18 cellular contexts compared by ENCODE assay signal in the genomic region with DNA sequence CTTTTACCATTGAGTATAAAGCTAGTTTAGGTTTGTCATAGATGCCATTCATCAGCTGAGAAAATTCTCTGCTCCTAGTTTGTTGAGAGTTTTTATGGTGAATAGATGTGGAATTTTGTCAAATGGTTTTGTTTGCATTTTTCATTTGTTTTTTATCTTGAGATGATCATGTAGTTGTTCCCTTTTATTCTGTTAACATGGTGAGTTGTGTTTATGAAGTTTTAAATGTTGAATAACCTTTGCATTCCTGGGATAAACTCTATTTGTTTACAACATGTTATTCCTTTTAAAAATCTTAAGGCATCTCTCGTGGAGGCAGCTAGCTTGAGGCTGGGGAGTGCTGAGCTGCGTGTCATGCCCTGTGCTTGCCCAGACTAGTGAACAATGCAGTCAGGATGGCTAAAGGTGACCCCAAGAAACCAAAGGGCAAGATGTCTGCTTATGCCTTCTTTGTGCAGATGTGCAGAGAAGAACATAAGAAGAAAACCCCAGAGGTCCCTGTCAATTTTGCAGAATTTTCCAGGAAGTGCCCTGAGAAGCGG. TPM values are rescaled to one million over a fixed set of nuclear protein-coding genes. Genes with fewer than 3 reads are reported as not detected.
A peak's percentile ranks its signal among the peaks of the same experiment; 100 is the strongest.
DNase-seq lines count a peak whose midpoint lies in the region; ATAC-seq and TF ChIP-seq lines count a peak whose summit lies in the region.
"Had no signal": no experiment of that assay in that cellular context is flagged by ENCODE, and none has a peak within 500 bp of the region (broad histone marks: within the 10 kb centered on the region; RNA-seq: fewer than 3 reads in every experiment).

No MANE protein-coding gene starts in this region.

- intact Hi-C loops in IMR-90 (cut with micrococcal nuclease), result no loop called here
- intact Hi-C loops in left lung (cut with DNase I), result no loop called here

- peak overlapping the region; percentile 49 for H2BK5ac ChIP-seq in IMR-90 (ENCODE audit: low read depth, low read length, poor library complexity, severe bottlenecking)

- H2AK9ac ChIP-seq in IMR-90 (replicated peaks; ENCODE audit: low read depth, low read length, poor library complexity), result no peak overlapping the region

- H3K36me3 ChIP-seq in IMR-90 (ENCODE audit: control insufficient read depth, insufficient read depth, low read length) (no peaks in the 10 kb centered on the region), neural progenitor cell (no peaks in the 10 kb centered on the region), left lung (no peaks in the 10 kb centered on the region)

- H2BK15ac ChIP-seq in IMR-90 (ENCODE audit: low read depth, low read length), result 0 out of 3 replicates have a peak overlapping the region, but pooled peaks have one; percentile 59

- no peaks in the 10 kb centered on the region for H3K79me2 ChIP-seq in neural progenitor cell (ENCODE audit: low read depth)

- H2AFZ ChIP-seq in IMR-90 (replicated peaks; ENCODE audit: low read length, poor library complexity) (no peak overlapping the region), neural progenitor cell (replicated peaks) (peak overlapping the region; percentile 47)

- peak overlapping the region; percentile 5 for H3K27ac Mint-ChIP-seq in neural progenitor cell
- H3K27ac Mint-ChIP-seq: B cell; CD4-positive, alpha-beta T cell had no signal

- no peak overlapping the region; the same call in 1 of the 2 replicates for H3K9ac ChIP-seq in IMR-90 (ENCODE audit: low read depth, low read length)
- no peak overlapping the region for H3K9ac ChIP-seq in neural progenitor cell

- H4K5ac ChIP-seq in IMR-90 (ENCODE audit: low read depth, low read length), result no peak overlapping the region; the same call in 1 of the 2 replicates

- H3K4me3 Mint-ChIP-seq in neural progenitor cell, result no peak overlapping the region
- H3K4me3 Mint-ChIP-seq: B cell; CD4-positive, alpha-beta T cell had no signal

- H4K8ac ChIP-seq in IMR-90 (ENCODE audit: low read depth in 2 of 2, low read length in 2 of 2), result peak overlapping the region; percentile 25 to 51; a peak in 2 of 4 replicates

- TF ChIP-seq CTCF in IMR-90 (conservative IDR thresholded peaks at IDR 0.05; ENCODE audit: low read depth, low read length) (no peak), epithelial cell of esophagus (IDR thresholded peaks at IDR 0.05; ENCODE audit: insufficient read depth, low read depth, low read length, missing control alignments) (no peak), neural progenitor cell (IDR thresholded peaks at IDR 0.05) (no peak), GM13976 (IDR thresholded peaks at IDR 0.05; ENCODE audit: borderline replicate concordance, control extremely low read depth, extremely low read depth, insufficient read depth, missing control alignments) (no peak), left lung (IDR thresholded peaks at IDR 0.05) (no peak)

- no peak overlapping the region for H3K4ac ChIP-seq in IMR-90 (ENCODE audit: low read depth, low read length)

- peak; percentile 86 for ATAC-seq in IMR-90 (ENCODE audit: low read depth)
- no peak for ATAC-seq in left lung
- ATAC-seq: HCT116, K562, PC-3 had no signal

- H3K56ac ChIP-seq in IMR-90 (ENCODE audit: extremely low read depth, insufficient read depth, low read length), result 0 out of 2 replicates have a peak overlapping the region, but pooled peaks have one; percentile 7

- no peak for TF ChIP-seq RAD21 in IMR-90 (IDR thresholded peaks at IDR 0.05; ENCODE audit: low read length)

- no TSS peak for BruUV-seq in IMR-90 (replicated peaks; lab: Mats Ljungman, UMichigan)

- H3K36me3 Mint-ChIP-seq in neural progenitor cell, result no peaks in the 10 kb centered on the region

- peak overlapping the region; percentile 58; the same call in 1 of the 2 replicates for H4K91ac ChIP-seq in IMR-90 (ENCODE audit: insufficient read depth, low read depth, low read length)

- H3K27me3 Mint-ChIP-seq in neural progenitor cell (ENCODE audit: insufficient read depth, low read depth), result peaks cover 2% of the 10 kb centered on the region

- TF ChIP-seq POLR2A in IMR-90 (IDR thresholded peaks at IDR 0.05; ENCODE audit: low read depth, low read length), result no peak

- peaks cover 6% of the 10 kb centered on the region; the same call in 1 of the 2 replicates for H3K9me1 ChIP-seq in IMR-90 (ENCODE audit: insufficient read depth, low read length)

- H3K4me3 ChIP-seq in IMR-90 (ENCODE audit: insufficient read depth, low read depth, low read length) (no peak overlapping the region), epithelial cell of esophagus (ENCODE audit: low read length) (no peak overlapping the region), neural progenitor cell (no peak overlapping the region), left lung (no peak overlapping the region)
- H3K4me3 ChIP-seq: K562 had no signal

- H3K18ac ChIP-seq in IMR-90 (ENCODE audit: low read depth, low read length), result peak overlapping the region; percentile 85; the same call in 1 of the 2 replicates

- H3F3A ChIP-seq in neural progenitor cell (ENCODE audit: low read depth), result no peaks in the 10 kb centered on the region

- POLR2A ChIA-PET in IMR-90 (lab: Charles Lee; ENCODE audit: unreplicated experiment), result interaction anchor here (1.0 kb wide), 1 partner anchor 9 kb away, joined by 3 read pairs; no protein-coding TSS in a partner anchor

- no peaks in the 10 kb centered on the region for H4K20me1 ChIP-seq in IMR-90 (ENCODE audit: insufficient read depth, low read length)
- no peaks in the 10 kb centered on the region for H4K20me1 ChIP-seq in neural progenitor cell (ENCODE audit: low read depth)

- peak overlapping the region; percentile 20; the same call in 1 of the 2 replicates for H3K4me2 ChIP-seq in IMR-90 (ENCODE audit: low read depth, low read length)
- no peak overlapping the region for H3K4me2 ChIP-seq in neural progenitor cell

- H3K9me3 Mint-ChIP-seq in neural progenitor cell, result peaks cover 3% of the 10 kb centered on the region
- H3K9me3 Mint-ChIP-seq: CD4-positive, alpha-beta T cell had no signal

- peak overlapping the region; percentile 80; the same call in 1 of the 2 replicates for H2BK20ac ChIP-seq in IMR-90 (ENCODE audit: low read depth, low read length)

- no peak overlapping the region for H3K14ac ChIP-seq in IMR-90 (replicated peaks; ENCODE audit: low read depth, low read length)

- 100% methylated on average over 1 of the region's 3 CpGs; no CpG with 5 or more reads in 1 of the 2 experiments for WGBS in IMR-90 (ENCODE audit: extremely low coverage in 2 of 2, insufficient read length in 1 of 2), 2 experiments

- peaks cover 3% of the 10 kb centered on the region for H3K4me1 ChIP-seq in IMR-90 (ENCODE audit: control insufficient read depth, insufficient read depth, low read length)
- H3K4me1 ChIP-seq in neural progenitor cell, result peaks cover 6% of the 10 kb centered on the region
- H3K4me1 ChIP-seq in left lung, result no peaks in the 10 kb centered on the region

- in situ Hi-C loops in IMR-90 (cut with MboI; ENCODE audit: low sequenced_read_pairs) (no loop called here), GM13976 (cut with MboI; ENCODE audit: low sequenced_read_pairs, unreplicated experiment) (no loop called here)

- H2AK5ac ChIP-seq in IMR-90 (ENCODE audit: low read depth, low read length), result no peak overlapping the region

- H2BK120ac ChIP-seq in IMR-90 (ENCODE audit: low read depth, low read length), result peak overlapping the region; percentile 80

- H3K79me1 ChIP-seq in IMR-90 (ENCODE audit: low read depth in 1 of 2, low read length in 2 of 2), result no peaks in the 10 kb centered on the region

- H3K9me3 ChIP-seq in IMR-90 (ENCODE audit: control insufficient read depth, insufficient read depth, low read length) (no peaks in the 10 kb centered on the region), neural progenitor cell (ENCODE audit: low read depth) (no peaks in the 10 kb centered on the region), left lung (no peaks in the 10 kb centered on the region)

- H3K27me3 ChIP-seq in IMR-90 (ENCODE audit: control insufficient read depth, insufficient read depth, low read length), result no peaks in the 10 kb centered on the region
- no peaks in the 10 kb centered on the region for H3K27me3 ChIP-seq in neural progenitor cell
- H3K27me3 ChIP-seq in left lung, result no peaks in the 10 kb centered on the region

- DNase-seq in ELR (ENCODE audit: low read depth), result peak; percentile 28
- no peak for DNase-seq in IMR-90
- DNase-seq in epithelial cell of esophagus (ENCODE audit: low read depth), result peak; percentile 38
- DNase-seq in neural progenitor cell (ENCODE audit: low spot score), result no peak
- DNase-seq in NCI-H1092 (lab: John Stamatoyannopoulos, UW), result no peak
- no peak for DNase-seq in GM13976 (ENCODE audit: low spot score)
- no peak for DNase-seq in left lung
- DNase-seq: CD4-positive, alpha-beta T cell; DMS53; MV-4-11; NCI-H1417 treated with DMSO at 0.1 percent for 48 hours; NCI-H1930; NCI-H774; PC-3 had no signal

- dilution Hi-C loops in IMR-90 (cut with HindIII; ENCODE audit: low sequenced_read_pairs, unreplicated experiment), result no loop called here

- no peak overlapping the region for H3K23ac ChIP-seq in IMR-90 (ENCODE audit: low read depth, low read length)

- peaks cover 18% of the 10 kb centered on the region for H3K4me1 Mint-ChIP-seq in neural progenitor cell
- H3K4me1 Mint-ChIP-seq: B cell had no signal

- CTCF ChIA-PET in IMR-90 (lab: Yijun Ruan, JAX), result interaction anchor here (0.6 to 1.2 kb wide), 2 partner anchors 12 to 34 kb away, joined by 3 read pairs; no protein-coding TSS in a partner anchor

- no peak overlapping the region for H3K27ac ChIP-seq in IMR-90 (ENCODE audit: insufficient read depth, low read length)
- H3K27ac ChIP-seq in neural progenitor cell, result no peak overlapping the region
- H3K27ac ChIP-seq in left lung, result no peak overlapping the region
- H3K27ac ChIP-seq: HL-60 had no signal

TF ChIP-seq in IMR-90, 13 proteins besides CTCF, POLR2A, EP300 and RAD21 (continues in another document):
- TF ChIP-seq BHLHE40 (IDR thresholded peaks at IDR 0.05; ENCODE audit: low read depth, low read length), result no peak
- no peak for TF ChIP-seq NFE2L2 (IDR thresholded peaks at IDR 0.05; ENCODE audit: low read depth, low read length)
- TF ChIP-seq MAZ (IDR thresholded peaks at IDR 0.05; ENCODE audit: borderline replicate concordance, low read depth, low read length), result no peak
- TF ChIP-seq CHD1 (IDR thresholded peaks at IDR 0.05; ENCODE audit: low read depth, low read length), result no peak
- TF ChIP-seq RFX5 (IDR thresholded peaks at IDR 0.05; ENCODE audit: low read depth, low read length), result no peak
- TF ChIP-seq MXI1 (IDR thresholded peaks at IDR 0.05; ENCODE audit: borderline replicate concordance, low read depth, low read length), result no peak

RNA-seq across cellular contexts. Expression of a gene that starts 48.5 kb away (rescaled TPM):
- 43.4 and 82.8 TPM in 2 replicates for total RNA-seq in IMR-90 (2012; rRNA removed)
- polyA plus RNA-seq in IMR-90 (2012; rRNA removed), result 56.5 and 62.9 TPM in 2 replicates
- 9.9 and 21.7 TPM in 2 replicates for polyA plus RNA-seq in IMR-90 (2012; cell fraction: cytosol; rRNA removed)
- polyA plus RNA-seq in IMR-90 (2012; cell fraction: nucleus; rRNA removed; ENCODE audit: low replicate concordance), result 2.4 and 19.8 TPM in 2 replicates
- total RNA-seq in neural progenitor cell (ENCODE audit: low replicate concordance), result 60.3 and 100 TPM in 2 replicates
- 10 to 100 TPM; 63.5 to 67.9 TPM for total RNA-seq in left lung

RNA-seq across cellular contexts. Expression of a gene that starts 48.6 kb away (rescaled TPM):
- total RNA-seq in IMR-90 (2012; rRNA removed) (6.5 and 16.1 TPM in 2 replicates), neural progenitor cell (ENCODE audit: low replicate concordance) (25.7 and 36.2 TPM in 2 replicates), left lung (10 to 100 TPM; 16.1 to 25.6 TPM)
- polyA plus RNA-seq in IMR-90 (2012; rRNA removed), result 8.8 and 9.1 TPM in 2 replicates
- polyA plus RNA-seq in IMR-90 (2012; cell fraction: cytosol; rRNA removed), result 2.5 and 4.2 TPM in 2 replicates
- 3.7 and 5.7 TPM in 2 replicates for polyA plus RNA-seq in IMR-90 (2012; cell fraction: nucleus; rRNA removed; ENCODE audit: low replicate concordance)

Comparison
In these comparisons a context has a peak if more than half of its experiments do, and no peak if none do; other contexts are left out.
1. DNase-seq: peak in ELR (single experiment) and epithelial cell of esophagus (single experiment); none in IMR-90 (single experiment), neural progenitor cell (single experiment), NCI-H1092 (single experiment), GM13976 (single experiment) and left lung (0 of 2).